23 cellular contexts compared by ENCODE assay signal in genomic region chr15:33670567-33670966, GRCh38.
"Had no signal": no experiment of that assay in that cellular context is flagged by ENCODE, and none has a peak within 500 bp of the region (broad histone marks: within the 10 kb centered on the region; RNA-seq: fewer than 3 reads in every experiment).

No MANE protein-coding gene starts in this region.

- H2AFZ ChIP-seq: parathyroid adenoma had no signal

- H3K79me2 ChIP-seq: parathyroid adenoma had no signal

- FAIRE-seq: endometrium, frontal cortex, islet of Langerhans had no signal

- H3K9ac ChIP-seq: parathyroid adenoma had no signal

- H3K9me3 ChIP-seq: heart right ventricle, psoas muscle, right lobe of liver, suprapubic skin, thyroid gland, upper lobe of left lung, uterus had no signal

- DNase-seq: effector memory CD4-positive, alpha-beta T cell; heart right ventricle; hypothalamus; kidney glomerular epithelial cell; mesendoderm; naive thymus-derived CD4-positive, alpha-beta T cell; nephron progenitor cell; psoas muscle; retina; right lobe of liver; stimulated activated CD4-positive, alpha-beta T cell treated with anti-CD3 and anti-CD28 coated beads, Interleukin-4, amount 100 ng/mL, for 1 hour; stimulated activated CD8-positive, alpha-beta memory T cell treated with anti-CD3 and anti-CD28 coated beads, Interleukin-4, amount 100 ng/mL, for 48 hours; stimulated activated naive CD8-positive, alpha-beta T cell treated with anti-CD3 and anti-CD28 coated beads, Interleukin-15, Interleukin-2, amounts not matched to agents 100 U/mL and 50 U/mL, for 24 hours; thyroid gland; upper lobe of left lung; uterus had no signal

- H3K4me3 ChIP-seq: heart right ventricle, psoas muscle, right lobe of liver, suprapubic skin, thyroid gland, upper lobe of left lung, uterus had no signal

- H3K27me3 ChIP-seq: suprapubic skin, thyroid gland, upper lobe of left lung, uterus had no signal

- H3K4me1 ChIP-seq: heart right ventricle, parathyroid adenoma, psoas muscle, right lobe of liver, suprapubic skin, upper lobe of left lung, uterus had no signal

- H3K36me3 ChIP-seq: heart right ventricle, right lobe of liver, suprapubic skin, thyroid gland, upper lobe of left lung, uterus had no signal

- ATAC-seq: esophagus mucosa; heart right ventricle; naive thymus-derived CD4-positive, alpha-beta T cell; psoas muscle; right lobe of liver; stimulated activated effector memory CD8-positive, alpha-beta T cell treated with anti-CD3 and anti-CD28 coated beads, Interleukin-12 subunit alpha, Interleukin-12 subunit beta, amount 100 ng/mL, for 72 hours; stimulated activated naive CD8-positive, alpha-beta T cell treated with anti-CD3 and anti-CD28 coated beads, Interleukin-15, Interleukin-2, amounts not matched to agents 100 U/mL and 50 U/mL, for 24 hours had no signal

- H3K27ac ChIP-seq: heart right ventricle, parathyroid adenoma, psoas muscle, right lobe of liver, suprapubic skin, thyroid gland, upper lobe of left lung, uterus had no signal
